17 cellular contexts compared by ENCODE assay signal in the genomic region with DNA sequence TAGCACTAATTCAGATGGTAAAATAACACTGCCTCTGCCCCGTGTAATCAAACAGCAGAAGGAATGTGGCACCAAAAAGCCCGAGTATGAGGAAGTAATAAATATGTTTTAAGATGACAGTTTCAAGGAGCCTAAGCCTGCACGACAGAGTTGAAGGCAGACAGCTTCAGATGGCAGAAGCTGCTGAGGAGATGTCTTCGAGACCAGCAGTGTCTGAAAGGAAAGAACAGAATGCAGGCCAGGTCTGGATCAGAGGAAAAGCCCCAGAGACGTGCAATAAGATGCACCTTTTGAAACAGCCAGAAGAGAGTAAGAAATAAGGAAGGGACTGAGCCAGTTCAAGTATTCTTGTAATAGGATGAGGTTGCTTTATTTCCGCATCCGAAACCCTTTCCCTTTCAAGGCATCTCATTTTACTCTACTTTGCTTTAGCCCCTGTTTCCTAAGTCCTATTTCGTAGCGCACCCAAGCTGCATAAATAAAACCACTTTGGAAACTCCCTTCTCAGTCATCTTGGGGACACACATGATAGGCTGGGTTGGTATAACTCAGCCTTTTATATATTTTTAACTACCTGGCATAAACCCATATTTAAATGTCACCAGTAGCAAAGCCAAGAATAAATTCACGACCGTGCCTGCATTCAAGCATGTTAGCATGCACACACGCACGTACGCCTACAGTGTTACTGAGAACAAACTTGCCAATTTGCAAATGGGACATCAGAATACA.
A peak's percentile ranks its signal among the peaks of the same experiment; 100 is the strongest.
DNase-seq lines count a peak whose midpoint lies in the region; ATAC-seq and TF ChIP-seq lines count a peak whose summit lies in the region.
"Had no signal": no experiment of that assay in that cellular context is flagged by ENCODE, and none has a peak within 500 bp of the region (broad histone marks: within the 10 kb centered on the region; RNA-seq: fewer than 3 reads in every experiment).

No MANE protein-coding gene starts in this region.

- no peak overlapping the region for H3K23ac ChIP-seq in mesenchymal stem cell (ENCODE audit: low read length in 2 of 2)

- H3K79me1 ChIP-seq in mesenchymal stem cell (replicated peaks; ENCODE audit: low read length, poor library complexity, severe bottlenecking), result no peaks in the 10 kb centered on the region

- H3K4me1 ChIP-seq in PC-3 (ENCODE audit: insufficient read depth, low read length) (peaks cover 14% of the 10 kb centered on the region), mesenchymal stem cell (ENCODE audit: control insufficient read depth, insufficient read depth, low read depth, low read length) (no peaks in the 10 kb centered on the region)
- H3K4me1 ChIP-seq: psoas muscle had no signal

- no peak for TF ChIP-seq CTCF in PC-3 (conservative IDR thresholded peaks at IDR 0.05; ENCODE audit: low read depth, low read length)

- H2BK12ac ChIP-seq in mesenchymal stem cell (ENCODE audit: low read length in 2 of 2), result peak overlapping the region in 1 of 2 experiments; percentile 29

- H4K20me1 ChIP-seq in PC-3 (ENCODE audit: low read length), result no peaks in the 10 kb centered on the region

- H3K14ac ChIP-seq in mesenchymal stem cell (ENCODE audit: low read length in 2 of 2), result no peak overlapping the region

- WGBS in mesenchymal stem cell, result 61% methylated on average over 13 of the region's 14 CpGs

- no peaks in the 10 kb centered on the region for H3K36me3 ChIP-seq in PC-3 (ENCODE audit: low read depth, low read length)
- no peaks in the 10 kb centered on the region for H3K36me3 ChIP-seq in mesenchymal stem cell (ENCODE audit: control insufficient read depth in 1 of 2, insufficient read depth in 2 of 2, low read depth in 1 of 2, low read length in 2 of 2)
- H3K36me3 ChIP-seq: brain microvascular endothelial cell had no signal

- no peak overlapping the region for H4K8ac ChIP-seq in mesenchymal stem cell (ENCODE audit: low read length)

- CTCF ChIA-PET in PC-3 (lab: Charles Lee), result no interaction called here

- TSS peak; percentile 37 for BruUV-seq in PC-3 (replicated peaks; lab: Mats Ljungman, UMichigan)

- no peak overlapping the region for H2AK5ac ChIP-seq in mesenchymal stem cell (ENCODE audit: low read length, severe bottlenecking)

- H3K27me3 ChIP-seq in PC-3 (ENCODE audit: low read length) (no peaks in the 10 kb centered on the region), mesenchymal stem cell (ENCODE audit: control insufficient read depth in 1 of 2, insufficient read depth in 1 of 2, low read length in 2 of 2) (no peaks in the 10 kb centered on the region)
- H3K27me3 ChIP-seq: brain microvascular endothelial cell had no signal

- H3K79me2 ChIP-seq in PC-3 (ENCODE audit: low read length), result no peaks in the 10 kb centered on the region

- H2AFZ ChIP-seq in PC-3 (ENCODE audit: low read length) (0 out of 2 replicates have a peak overlapping the region, but pooled peaks have one; percentile 38), mesenchymal stem cell (ENCODE audit: low read depth, low read length) (no peak overlapping the region)

- no peak overlapping the region for H2BK120ac ChIP-seq in mesenchymal stem cell (ENCODE audit: low read depth, low read length)

- H3K27ac ChIP-seq in PC-3 (ENCODE audit: low read length) (peak overlapping the region; percentile 43), mesenchymal stem cell (ENCODE audit: low read length, poor library complexity, severe bottlenecking) (no peak overlapping the region)
- H3K27ac ChIP-seq: brain microvascular endothelial cell, psoas muscle had no signal

- H3K4me2 ChIP-seq in PC-3 (ENCODE audit: low read length) (peak overlapping the region; percentile 39), mesenchymal stem cell (ENCODE audit: low read length, poor library complexity, severe bottlenecking) (no peak overlapping the region)

- H4K91ac ChIP-seq in mesenchymal stem cell (ENCODE audit: low read length), result no peak overlapping the region

- no peak overlapping the region for H2BK15ac ChIP-seq in mesenchymal stem cell (ENCODE audit: low read depth, poor library complexity, severe bottlenecking)

- H3K9me2 ChIP-seq in PC-3 (replicated peaks; ENCODE audit: low read length), result no peaks in the 10 kb centered on the region

- H3K9me3 ChIP-seq in PC-3 (ENCODE audit: low read length), result no peaks in the 10 kb centered on the region
- H3K9me3 ChIP-seq in mesenchymal stem cell (ENCODE audit: control insufficient read depth, low read length), result no peaks in the 10 kb centered on the region
- H3K9me3 ChIP-seq: psoas muscle had no signal

- POLR2A ChIA-PET in PC-3 (lab: Charles Lee; ENCODE audit: unreplicated experiment), result no interaction called here

- H3F3A ChIP-seq in PC-3 (ENCODE audit: low read length, unreplicated experiment), result no peaks in the 10 kb centered on the region

- H2BK5ac ChIP-seq in mesenchymal stem cell (ENCODE audit: low read depth, low read length, poor library complexity, severe bottlenecking), result no peak overlapping the region

- H3K18ac ChIP-seq in mesenchymal stem cell (ENCODE audit: low read depth in 1 of 2, low read length in 2 of 2), result peak overlapping the region; percentile 30 to 67

- H3K9ac ChIP-seq in PC-3 (ENCODE audit: low read length) (no peak overlapping the region), mesenchymal stem cell (ENCODE audit: low read length) (no peak overlapping the region)

- DNase-seq in PC-3 (peak; percentile 19), mesenchymal stem cell (peak; percentile 10), SW 1271 (lab: John Stamatoyannopoulos, UW) (no peak), HUDEP-2 (lab: John Stamatoyannopoulos, UW; ENCODE audit: unreplicated experiment in 76 of 76) (no peak)
- no peak for DNase-seq in stimulated activated naive CD8-positive, alpha-beta T cell treated with anti-CD3 and anti-CD28 coated beads, Interleukin-15, Interleukin-2, amounts not matched to agents 100 U/mL and 50 U/mL, for 24 hours
- DNase-seq: brain microvascular endothelial cell, foreskin melanocyte, NCI-H1930, NCI-H446 treated with DMSO at 0.1 percent for 48 hours, psoas muscle, Right ventricle myocardium superior had no signal

- H3K4ac ChIP-seq in mesenchymal stem cell (ENCODE audit: low read depth in 1 of 2, low read length in 2 of 2), result no peak overlapping the region

- intact Hi-C loops in PC-3 (cut with micrococcal nuclease), result loop anchor here (10.0 kb wide), 2 partner anchors 255 to 935 kb away; no protein-coding TSS in a partner anchor

- H3K4me3 ChIP-seq in PC-3 (ENCODE audit: low read length) (no peak overlapping the region), mesenchymal stem cell (ENCODE audit: insufficient read depth in 1 of 2, low read depth in 1 of 2, low read length in 2 of 2) (no peak overlapping the region)
- H3K4me3 ChIP-seq: psoas muscle had no signal

- ATAC-seq in GM19035 (IDR thresholded peaks at IDR 0.05; ENCODE audit: unreplicated experiment) (peak; percentile 38), HG03025 (IDR thresholded peaks at IDR 0.05; ENCODE audit: low FRiP score, unreplicated experiment) (peak; percentile 69), PC-3 (peak; percentile 83), GM21381 (IDR thresholded peaks at IDR 0.05; ENCODE audit: unreplicated experiment) (no peak)
- ATAC-seq in stimulated activated naive CD8-positive, alpha-beta T cell treated with anti-CD3 and anti-CD28 coated beads, Interleukin-15, Interleukin-2, amounts not matched to agents 100 U/mL and 50 U/mL, for 24 hours, result no peak
- ATAC-seq: activated CD4-positive, CD25-positive, alpha-beta regulatory T cell treated with anti-CD3 and anti-CD28 coated beads, Interleukin-2, amount 50 U/mL, for 24 hours; HCT116; natural killer cell treated with Interleukin-12 subunit alpha and Interleukin-12 subunit beta and Interleukin-15 and Interleukin-18, amount 100 ng/mL, for 72 hours; psoas muscle had no signal

Comparison
In these comparisons a context has a peak if more than half of its experiments do, and no peak if none do; other contexts are left out.
1. ATAC-seq: peak in GM19035 (single experiment), HG03025 (single experiment) and PC-3 (single experiment); none in stimulated activated naive CD8-positive, alpha-beta T cell treated with anti-CD3 and anti-CD28 coated beads, Interleukin-15, Interleukin-2, amounts not matched to agents 100 U/mL and 50 U/mL, for 24 hours (single experiment) and GM21381 (single experiment).
2. DNase-seq: peak in PC-3 (single experiment) and mesenchymal stem cell (single experiment); none in SW 1271 (0 of 2), HUDEP-2 (0 of 76) and stimulated activated naive CD8-positive, alpha-beta T cell treated with anti-CD3 and anti-CD28 coated beads, Interleukin-15, Interleukin-2, amounts not matched to agents 100 U/mL and 50 U/mL, for 24 hours (single experiment).